3 cellular contexts compared by ENCODE assay signal in the genomic region with DNA sequence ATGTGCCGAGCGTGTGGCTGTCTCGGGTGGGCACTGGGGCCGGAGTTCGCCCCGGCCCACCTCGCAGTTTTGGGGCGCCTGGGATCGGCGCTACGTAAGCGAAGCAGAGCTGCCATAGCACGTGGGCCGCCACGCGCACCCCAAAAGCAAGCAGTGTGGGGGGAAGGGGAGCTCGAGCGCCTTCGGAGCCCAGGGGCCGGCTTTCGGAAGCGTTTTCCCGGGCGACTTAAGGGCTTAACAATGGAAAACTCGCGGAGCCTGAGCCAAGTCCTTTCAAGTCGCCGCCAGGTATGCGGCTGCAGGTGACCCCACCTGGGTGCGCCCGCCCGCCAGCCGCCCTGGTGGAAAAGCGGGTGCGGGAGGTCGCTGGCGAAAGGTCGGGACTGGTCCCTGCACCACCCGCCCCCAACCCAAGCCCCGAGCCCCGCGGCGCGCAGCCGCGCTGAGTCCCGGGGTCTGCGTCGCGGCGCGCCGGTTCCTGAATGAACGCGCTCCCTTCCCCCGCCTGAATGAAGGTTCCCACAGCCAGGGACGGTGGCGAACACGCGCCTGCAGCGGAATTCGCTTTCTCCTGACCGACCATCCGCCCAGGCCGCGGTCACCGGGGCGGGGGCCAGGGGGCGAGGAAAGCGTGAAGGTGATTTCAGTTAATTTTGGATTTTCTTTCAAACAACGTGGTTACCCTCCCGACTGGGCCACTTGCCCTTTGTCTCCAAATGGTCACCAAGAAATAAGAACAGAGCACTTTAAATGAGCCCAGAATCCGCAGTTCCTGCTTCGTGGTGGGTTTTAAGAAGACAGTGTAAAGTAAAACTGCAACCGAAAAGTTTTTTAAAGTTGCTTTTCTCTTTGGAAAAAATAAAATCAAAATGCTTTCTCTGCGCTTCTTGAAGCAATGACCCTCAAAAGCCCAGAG.
A peak's percentile ranks its signal among the peaks of the same experiment; 100 is the strongest.
TF ChIP-seq lines count a peak whose summit lies in the region.

No MANE protein-coding gene starts in this region.

TF ChIP-seq in GM23338, 12 proteins besides CTCF, POLR2A, EP300 and RAD21 (continued from another document):
- TF ChIP-seq, protein P1, sequence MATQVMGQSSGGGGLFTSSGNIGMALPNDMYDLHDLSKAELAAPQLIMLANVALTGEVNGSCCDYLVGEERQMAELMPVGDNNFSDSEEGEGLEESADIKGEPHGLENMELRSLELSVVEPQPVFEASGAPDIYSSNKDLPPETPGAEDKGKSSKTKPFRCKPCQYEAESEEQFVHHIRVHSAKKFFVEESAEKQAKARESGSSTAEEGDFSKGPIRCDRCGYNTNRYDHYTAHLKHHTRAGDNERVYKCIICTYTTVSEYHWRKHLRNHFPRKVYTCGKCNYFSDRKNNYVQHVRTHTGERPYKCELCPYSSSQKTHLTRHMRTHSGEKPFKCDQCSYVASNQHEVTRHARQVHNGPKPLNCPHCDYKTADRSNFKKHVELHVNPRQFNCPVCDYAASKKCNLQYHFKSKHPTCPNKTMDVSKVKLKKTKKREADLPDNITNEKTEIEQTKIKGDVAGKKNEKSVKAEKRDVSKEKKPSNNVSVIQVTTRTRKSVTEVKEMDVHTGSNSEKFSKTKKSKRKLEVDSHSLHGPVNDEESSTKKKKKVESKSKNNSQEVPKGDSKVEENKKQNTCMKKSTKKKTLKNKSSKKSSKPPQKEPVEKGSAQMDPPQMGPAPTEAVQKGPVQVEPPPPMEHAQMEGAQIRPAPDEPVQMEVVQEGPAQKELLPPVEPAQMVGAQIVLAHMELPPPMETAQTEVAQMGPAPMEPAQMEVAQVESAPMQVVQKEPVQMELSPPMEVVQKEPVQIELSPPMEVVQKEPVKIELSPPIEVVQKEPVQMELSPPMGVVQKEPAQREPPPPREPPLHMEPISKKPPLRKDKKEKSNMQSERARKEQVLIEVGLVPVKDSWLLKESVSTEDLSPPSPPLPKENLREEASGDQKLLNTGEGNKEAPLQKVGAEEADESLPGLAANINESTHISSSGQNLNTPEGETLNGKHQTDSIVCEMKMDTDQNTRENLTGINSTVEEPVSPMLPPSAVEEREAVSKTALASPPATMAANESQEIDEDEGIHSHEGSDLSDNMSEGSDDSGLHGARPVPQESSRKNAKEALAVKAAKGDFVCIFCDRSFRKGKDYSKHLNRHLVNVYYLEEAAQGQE (IDR thresholded peaks at IDR 0.05; ENCODE audit: unreplicated experiment): no peak
- TF ChIP-seq JUNB (IDR thresholded peaks at IDR 0.05; ENCODE audit: unreplicated experiment) (peak; percentile 72), NANOG (IDR thresholded peaks at IDR 0.05; ENCODE audit: borderline replicate concordance) (no peak; the same call in 1 of the 2 replicates), STAT1 (IDR thresholded peaks at IDR 0.05; ENCODE audit: unreplicated experiment) (no peak), ZNF331 (CRISPR knock-in tag; IDR thresholded peaks at IDR 0.05; ENCODE audit: low read depth) (no peak)

TF ChIP-seq in PFSK-1, 5 proteins besides CTCF, POLR2A, EP300 and RAD21 (continued from another document):
- TF ChIP-seq, protein P1 (IDR thresholded peaks at IDR 0.05; ENCODE audit: insufficient read depth in 1 of 2, low read depth in 2 of 2, low read length in 2 of 2): 0 out of 4 replicates have a peak, but pooled peaks of 1 of the 2 experiments have one; percentile 35
- TF ChIP-seq TAF1 (IDR thresholded peaks at IDR 0.05; ENCODE audit: borderline replicate concordance, insufficient read depth, low read length) (peak; percentile 48; the same call in 1 of the 2 replicates), SIN3A (IDR thresholded peaks at IDR 0.05; ENCODE audit: borderline replicate concordance, insufficient read depth, low read length) (no peak), POLR2AphosphoS5 (IDR thresholded peaks at IDR 0.05; ENCODE audit: low read depth, low read length) (0 out of 2 replicates have a peak, but pooled peaks have one; percentile 53)

TF ChIP-seq in endothelial cell of umbilical vein, 7 proteins besides CTCF, POLR2A, EP300 and RAD21 (continued from another document):
- TF ChIP-seq EZH2 (IDR thresholded peaks at IDR 0.05; ENCODE audit: borderline replicate concordance, low read depth, low read length, severe bottlenecking): no peak
- TF ChIP-seq JUN (IDR thresholded peaks at IDR 0.05; ENCODE audit: borderline replicate concordance, insufficient read depth, insufficient read length, low read depth): no peak
- TF ChIP-seq FOS (IDR thresholded peaks at IDR 0.05; ENCODE audit: borderline replicate concordance, insufficient read depth, low read length): no peak
- peak; percentile 18 for TF ChIP-seq POLR2AphosphoS5 (IDR thresholded peaks at IDR 0.05; ENCODE audit: insufficient read depth, low read depth, low read length)
- TF ChIP-seq, protein P2, sequence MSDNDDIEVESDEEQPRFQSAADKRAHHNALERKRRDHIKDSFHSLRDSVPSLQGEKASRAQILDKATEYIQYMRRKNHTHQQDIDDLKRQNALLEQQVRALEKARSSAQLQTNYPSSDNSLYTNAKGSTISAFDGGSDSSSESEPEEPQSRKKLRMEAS (IDR thresholded peaks at IDR 0.05; ENCODE audit: insufficient read depth, insufficient read length): peak; percentile 36
- no peak for TF ChIP-seq MYC (IDR thresholded peaks at IDR 0.05; ENCODE audit: low read depth, low read length)
